In genomic region chr4:168683595-168683994, GRCh38 we compare ENCODE assay signal across 32 cellular contexts.
DNase-seq lines count a peak whose midpoint lies in the region; ATAC-seq and TF ChIP-seq lines count a peak whose summit lies in the region.
"Had no signal": no experiment of that assay in that cellular context is flagged by ENCODE, and none has a peak within 500 bp of the region (broad histone marks: within the 10 kb centered on the region; RNA-seq: fewer than 3 reads in every experiment).

No MANE protein-coding gene starts in this region.

- no peaks in the 10 kb centered on the region for H3K36me3 ChIP-seq in OCI-LY3 (replicated peaks; ENCODE audit: low read depth, low read length)
- H3K36me3 ChIP-seq: BLaER1, spleen had no signal

- H3K4me3 ChIP-seq in OCI-LY3 (ENCODE audit: low read length) (no peak overlapping the region), fibroblast of mammary gland (ENCODE audit: control insufficient read depth, low read depth, low read length) (no peak overlapping the region)
- H3K4me3 ChIP-seq: ascending aorta, BLaER1, dorsolateral prefrontal cortex, neural progenitor cell, spleen, stomach, vagina had no signal

- no peak overlapping the region for H3K27ac ChIP-seq in OCI-LY3 (ENCODE audit: low read length)
- H3K27ac ChIP-seq: ascending aorta, BLaER1, dorsolateral prefrontal cortex, neural progenitor cell, spleen, stomach, vagina had no signal

- peak overlapping the region; percentile 10; the same call in 1 of the 2 replicates for H3K4me2 ChIP-seq in OCI-LY3 (ENCODE audit: low read length)
- H3K4me2 ChIP-seq: BLaER1, neural progenitor cell had no signal

- no peak for ATAC-seq in HG03097 (IDR thresholded peaks at IDR 0.05; ENCODE audit: low FRiP score, unreplicated experiment)
- ATAC-seq: activated naive CD4-positive, alpha-beta T cell treated with anti-CD3 and anti-CD28 coated beads, Interleukin-2, amount 50 U/mL, for 72 hours; left lobe of liver; right cardiac atrium had no signal

- no peaks in the 10 kb centered on the region for H3K79me2 ChIP-seq in OCI-LY3 (ENCODE audit: low read length)

- H4K20me1 ChIP-seq in OCI-LY3 (ENCODE audit: insufficient read depth, low read length), result no peaks in the 10 kb centered on the region
- H4K20me1 ChIP-seq: BLaER1 had no signal

- no peak overlapping the region for H3K9ac ChIP-seq in OCI-LY3 (ENCODE audit: low read length)
- H3K9ac ChIP-seq: BLaER1, neural progenitor cell had no signal

- H3K4me1 ChIP-seq in OCI-LY3 (ENCODE audit: low read length), result peaks cover 25% of the 10 kb centered on the region
- H3K4me1 ChIP-seq: BLaER1, neural progenitor cell, spleen, stomach, vagina had no signal

- H3K27me3 ChIP-seq in OCI-LY3 (ENCODE audit: low read depth, low read length), result no peaks in the 10 kb centered on the region
- H3K27me3 ChIP-seq: ascending aorta, BLaER1, neural progenitor cell, spleen, stomach, vagina had no signal

- peak; percentile 55 for DNase-seq in EH (ENCODE audit: low read depth)
- peak; percentile 42 for DNase-seq in fibroblast of mammary gland (ENCODE audit: low read depth)
- peak; percentile 43 for DNase-seq in renal cortical epithelial cell (ENCODE audit: low read depth)
- no peak for DNase-seq in activated gamma-delta T cell treated with Interleukin-2 at 50 U/mL for 16 hours
- DNase-seq in activated CD4-positive, alpha-beta T cell treated with anti-CD3 and anti-CD28 coated beads, Interleukin-2, amount 50 U/mL, for 1 hour, result no peak
- no peak for DNase-seq in ecto neural progenitor cell (ENCODE audit: low spot score)
- DNase-seq: ACHN; activated CD4-positive, alpha-beta memory T cell treated with anti-CD3 and anti-CD28 coated beads for 36 hours; activated CD4-positive, CD25-positive, alpha-beta regulatory T cell treated with anti-CD3 and anti-CD28 coated beads, Interleukin-2, amount 50 U/mL, for 72 hours; activated CD8-positive, alpha-beta memory T cell treated with anti-CD3 and anti-CD28 coated beads, Interleukin-2, amount 50 U/mL, for 4 hours; central memory CD4-positive, alpha-beta T cell; dorsolateral prefrontal cortex; H9; hypothalamus; mesendoderm; NCI-H146; NCI-H446 treated with DMSO at 0.1 percent for 48 hours; NCI-H774; posterior cingulate gyrus; right cardiac atrium; SIG-M5; spleen; stimulated activated CD4-positive, alpha-beta T cell treated with anti-CD3 and anti-CD28 coated beads, Interleukin-2, amount 100 ng/mL, for 24 hours; stomach had no signal

- no peak overlapping the region for H2AFZ ChIP-seq in OCI-LY3 (ENCODE audit: low read depth, low read length)
- H2AFZ ChIP-seq: neural progenitor cell had no signal

- TF ChIP-seq CTCF in OCI-LY3 (IDR thresholded peaks at IDR 0.05; ENCODE audit: low read depth, low read length) (no peak), fibroblast of mammary gland (conservative IDR thresholded peaks at IDR 0.05; ENCODE audit: control insufficient read depth, insufficient read depth, low read depth, low read length) (no peak)

- no peaks in the 10 kb centered on the region for H3K9me3 ChIP-seq in OCI-LY3 (ENCODE audit: insufficient read depth, low read length)
- H3K9me3 ChIP-seq: ascending aorta, BLaER1, spleen, stomach, vagina had no signal

Comparison
In these comparisons a context has a peak if more than half of its experiments do, and no peak if none do; other contexts are left out.
1. DNase-seq: peak in EH (single experiment), fibroblast of mammary gland (single experiment) and renal cortical epithelial cell (single experiment); none in activated gamma-delta T cell treated with Interleukin-2 at 50 U/mL for 16 hours (single experiment), activated CD4-positive, alpha-beta T cell treated with anti-CD3 and anti-CD28 coated beads, Interleukin-2, amount 50 U/mL, for 1 hour (single experiment) and ecto neural progenitor cell (single experiment).